ENCODE assay signal across 23 cellular contexts in the genomic region with DNA sequence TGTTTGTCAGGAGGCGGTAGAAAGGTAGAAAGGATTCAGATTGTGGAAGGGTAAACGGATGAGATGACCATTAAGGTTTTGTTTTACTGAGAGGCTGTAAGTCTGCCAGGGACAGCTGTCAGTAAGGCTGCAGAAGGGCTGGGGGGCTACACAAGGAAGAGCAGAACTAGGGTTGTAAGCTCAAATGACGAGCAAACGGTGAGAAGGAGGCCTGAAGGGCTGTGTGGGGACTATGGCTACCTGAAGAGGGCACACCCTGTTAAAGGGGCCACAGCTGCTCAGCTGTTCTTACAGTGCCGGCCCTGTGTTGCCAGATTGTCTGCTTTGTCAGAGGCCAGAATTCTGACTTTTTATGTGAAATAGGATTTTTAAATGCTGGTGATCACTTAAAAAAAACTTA. TPM values are rescaled to one million over a fixed set of nuclear protein-coding genes. Genes with fewer than 3 reads are reported as not detected.
DNase-seq lines count a peak whose midpoint lies in the region; ATAC-seq and TF ChIP-seq lines count a peak whose summit lies in the region.
"Had no signal": no experiment of that assay in that cellular context is flagged by ENCODE, and none has a peak within 500 bp of the region (broad histone marks: within the 10 kb centered on the region; RNA-seq: fewer than 3 reads in every experiment).

No MANE protein-coding gene starts in this region.

- TF ChIP-seq CTCF in dorsolateral prefrontal cortex (IDR thresholded peaks at IDR 0.05 in 54 of 56, conservative IDR thresholded peaks at IDR 0.05 in 2 of 56; ENCODE audit: low read depth in 1 of 56, partially characterized antibody in 56 of 56) = no peak
- no peak for TF ChIP-seq CTCF in osteoblast (IDR thresholded peaks at IDR 0.05; ENCODE audit: extremely low read depth, low read depth, low read length)

- H4K20me1 ChIP-seq in osteoblast (ENCODE audit: insufficient read depth, low read length) = no peaks in the 10 kb centered on the region

- H3K36me3 ChIP-seq in osteoblast (ENCODE audit: insufficient read depth, low read length) = no peaks in the 10 kb centered on the region

- H3K27ac Mint-ChIP-seq in activated T-cell treated with anti-CD3 and anti-CD28 coated beads, Interleukin-2, amount 50 U/mL, for 24 hours = peak overlapping the region; percentile 18
- H3K27ac Mint-ChIP-seq in activated T-cell treated with anti-CD3 and anti-CD28 coated beads, Interleukin-2, amount 50 U/mL, for 72 hours = no peak overlapping the region
- peak overlapping the region; percentile 89 for H3K27ac Mint-ChIP-seq in T-helper 17 cell
- H3K27ac Mint-ChIP-seq: CD8-positive, alpha-beta T cell; stimulated activated naive CD8-positive, alpha-beta T cell treated with anti-CD3 and anti-CD28 coated beads, Interleukin-15, Interleukin-2, amounts not matched to agents 100 ng/mL and 50 ng/mL, for 24 hours had no signal

- H3K4me2 ChIP-seq in osteoblast (ENCODE audit: insufficient read depth, low read length) = no peak overlapping the region

- H3K27me3 ChIP-seq in dorsolateral prefrontal cortex = no peaks in the 10 kb centered on the region
- no peaks in the 10 kb centered on the region for H3K27me3 ChIP-seq in osteoblast (ENCODE audit: insufficient read depth, low read length)
- H3K27me3 ChIP-seq: upper lobe of left lung had no signal

- no peak for DNase-seq in activated T-cell treated with anti-CD3 and anti-CD28 coated beads, Interleukin-2, amount 50 U/mL, for 24 hours
- no peak for DNase-seq in activated T-cell treated with anti-CD3 and anti-CD28 coated beads, Interleukin-2, amount 50 U/mL, for 72 hours
- DNase-seq in T-helper 17 cell = no peak
- no peak for DNase-seq in dorsolateral prefrontal cortex
- DNase-seq in osteoblast (ENCODE audit: insufficient read length, low spot score, missing footprints) = peak; percentile 63
- no peak for DNase-seq in LoVo (ENCODE audit: low spot score)
- no peak for DNase-seq in NCI-H446 treated with DMSO at 0.1 percent for 48 hours (lab: John Stamatoyannopoulos, UW)
- DNase-seq: activated naive CD8-positive, alpha-beta T cell treated with anti-CD3 and anti-CD28 coated beads for 36 hours; activated T-cell treated with anti-CD3 and anti-CD28 coated beads, Interleukin-2, amount 50 U/mL, for 48 hours; dermis blood vessel endothelial cell; GOT3; NCI-H1105 treated with DMSO at 0.1 percent for 48 hours; NCI-H2081; RPMI8226; stimulated activated CD4-positive, alpha-beta T cell treated with anti-CD3 and anti-CD28 coated beads, Interleukin-2, amount 100 ng/mL, for 24 hours; upper lobe of left lung had no signal

- peaks cover 16% of the 10 kb centered on the region for H3K4me1 ChIP-seq in osteoblast (ENCODE audit: insufficient read depth, low read length)

- H3K9me3 ChIP-seq in T-helper 17 cell (ENCODE audit: control insufficient read depth, low read length, poor library complexity, severe bottlenecking) (no peaks in the 10 kb centered on the region), osteoblast (ENCODE audit: low read depth, low read length) (no peaks in the 10 kb centered on the region)
- H3K9me3 ChIP-seq: upper lobe of left lung had no signal

- H3K4me1 Mint-ChIP-seq in activated T-cell treated with anti-CD3 and anti-CD28 coated beads, Interleukin-2, amount 50 U/mL, for 24 hours (ENCODE audit: low read depth) = peaks cover 37% of the 10 kb centered on the region
- H3K4me1 Mint-ChIP-seq in activated T-cell treated with anti-CD3 and anti-CD28 coated beads, Interleukin-2, amount 50 U/mL, for 72 hours (ENCODE audit: low read depth) = peaks cover 45% of the 10 kb centered on the region
- peaks cover 24% of the 10 kb centered on the region for H3K4me1 Mint-ChIP-seq in T-helper 17 cell

- H3K27ac ChIP-seq in dorsolateral prefrontal cortex (peak overlapping the region; percentile 35 to 95 (median 86)), osteoblast (ENCODE audit: low read depth, low read length) (no peak overlapping the region)
- H3K27ac ChIP-seq: epithelial cell of prostate had no signal

- no peaks in the 10 kb centered on the region for H3K27me3 Mint-ChIP-seq in activated T-cell treated with anti-CD3 and anti-CD28 coated beads, Interleukin-2, amount 50 U/mL, for 24 hours
- no peaks in the 10 kb centered on the region for H3K27me3 Mint-ChIP-seq in activated T-cell treated with anti-CD3 and anti-CD28 coated beads, Interleukin-2, amount 50 U/mL, for 72 hours (ENCODE audit: low read depth)
- H3K27me3 Mint-ChIP-seq in T-helper 17 cell = no peaks in the 10 kb centered on the region
- H3K27me3 Mint-ChIP-seq: activated naive CD8-positive, alpha-beta T cell treated with anti-CD3 and anti-CD28 coated beads for 36 hours; stimulated activated naive CD8-positive, alpha-beta T cell treated with anti-CD3 and anti-CD28 coated beads, Interleukin-15, Interleukin-2, amounts not matched to agents 100 ng/mL and 50 ng/mL, for 24 hours had no signal

- no peaks in the 10 kb centered on the region for H3K9me3 Mint-ChIP-seq in activated T-cell treated with anti-CD3 and anti-CD28 coated beads, Interleukin-2, amount 50 U/mL, for 24 hours
- H3K9me3 Mint-ChIP-seq in activated T-cell treated with anti-CD3 and anti-CD28 coated beads, Interleukin-2, amount 50 U/mL, for 72 hours = no peaks in the 10 kb centered on the region
- H3K9me3 Mint-ChIP-seq: activated naive CD8-positive, alpha-beta T cell treated with anti-CD3 and anti-CD28 coated beads for 36 hours; CD8-positive, alpha-beta T cell; stimulated activated naive CD8-positive, alpha-beta T cell treated with anti-CD3 and anti-CD28 coated beads, Interleukin-15, Interleukin-2, amounts not matched to agents 100 ng/mL and 50 ng/mL, for 24 hours had no signal

- no peak for ATAC-seq in activated T-cell treated with anti-CD3 and anti-CD28 coated beads, Interleukin-2, amount 50 U/mL, for 72 hours (replicated peaks in 1 of 2)
- ATAC-seq in T-helper 17 cell (no peak), HG02610 (IDR thresholded peaks at IDR 0.05; ENCODE audit: unreplicated experiment) (no peak)
- ATAC-seq: CD8-positive, alpha-beta T cell had no signal

- H2AFZ ChIP-seq in osteoblast (ENCODE audit: low read length) = no peak overlapping the region

- peaks cover 53% of the 10 kb centered on the region for H3K36me3 Mint-ChIP-seq in activated T-cell treated with anti-CD3 and anti-CD28 coated beads, Interleukin-2, amount 50 U/mL, for 24 hours (ENCODE audit: low read depth)
- peaks cover 0 to 1% of the 10 kb centered on the region in 2 donors for H3K36me3 Mint-ChIP-seq in activated T-cell treated with anti-CD3 and anti-CD28 coated beads, Interleukin-2, amount 50 U/mL, for 72 hours (ENCODE audit: insufficient read depth in 2 of 2)
- peaks cover 7% of the 10 kb centered on the region for H3K36me3 Mint-ChIP-seq in T-helper 17 cell (ENCODE audit: low read depth)

- intact Hi-C loops in dorsolateral prefrontal cortex (cut with DNase I) = no loop called here

- no peak overlapping the region for H3K4me3 ChIP-seq in dorsolateral prefrontal cortex
- H3K4me3 ChIP-seq in osteoblast (ENCODE audit: insufficient read depth, low read length) = no peak overlapping the region
- H3K4me3 ChIP-seq: upper lobe of left lung had no signal

- no peak overlapping the region for H3K4me3 Mint-ChIP-seq in activated T-cell treated with anti-CD3 and anti-CD28 coated beads, Interleukin-2, amount 50 U/mL, for 24 hours
- H3K4me3 Mint-ChIP-seq in activated T-cell treated with anti-CD3 and anti-CD28 coated beads, Interleukin-2, amount 50 U/mL, for 72 hours = no peak overlapping the region
- H3K4me3 Mint-ChIP-seq in T-helper 17 cell = no peak overlapping the region
- H3K4me3 Mint-ChIP-seq: activated naive CD8-positive, alpha-beta T cell treated with anti-CD3 and anti-CD28 coated beads for 36 hours; CD8-positive, alpha-beta T cell; stimulated activated naive CD8-positive, alpha-beta T cell treated with anti-CD3 and anti-CD28 coated beads, Interleukin-15, Interleukin-2, amounts not matched to agents 100 ng/mL and 50 ng/mL, for 24 hours had no signal

- H3K79me2 ChIP-seq in osteoblast (ENCODE audit: insufficient read depth, low read length) = no peaks in the 10 kb centered on the region

RNA-seq across cellular contexts. Expression of gene VASH1, which starts 19.1 kb away (rescaled TPM):
- 1 to 10 TPM; 4.4 to 6.1 TPM for total RNA-seq in activated T-cell treated with anti-CD3 and anti-CD28 coated beads, Interleukin-2, amount 50 U/mL, for 72 hours
- total RNA-seq in T-helper 17 cell = 10 to 100 TPM; 11.7 to 16.8 TPM
- 10 to 100 TPM; 19.4 to 63.3 (median 33.9) TPM for total RNA-seq in dorsolateral prefrontal cortex
- total RNA-seq in osteoblast = 4.0 and 5.6 TPM in 2 replicates

RNA-seq across cellular contexts. Expression of gene ANGEL1, which starts 32.3 kb away (rescaled TPM):
- 10 to 100 TPM; 15.0 to 21.6 TPM for total RNA-seq in activated T-cell treated with anti-CD3 and anti-CD28 coated beads, Interleukin-2, amount 50 U/mL, for 72 hours
- total RNA-seq in T-helper 17 cell (10 to 100 TPM; 11.9 to 14.0 TPM), dorsolateral prefrontal cortex (10 to 100 TPM; 25.7 to 56.1 (median 41.1) TPM), osteoblast (8.3 and 9.7 TPM in 2 replicates)

RNA-seq across cellular contexts. Expression of gene LRRC74A, which starts 45.8 kb away (rescaled TPM):
- not detected for total RNA-seq in activated T-cell treated with anti-CD3 and anti-CD28 coated beads, Interleukin-2, amount 50 U/mL, for 72 hours
- total RNA-seq in T-helper 17 cell (not detected), dorsolateral prefrontal cortex (not detected), osteoblast (not detected in 2 replicates)
- total RNA-seq: activated naive CD8-positive, alpha-beta T cell treated with anti-CD3 and anti-CD28 coated beads for 36 hours; CD8-positive, alpha-beta T cell; dermis blood vessel endothelial cell; fibroblast of villous mesenchyme; lung microvascular endothelial cell; NCI-H460; upper lobe of left lung had no signal
